ENCODE assay signal across 26 cellular contexts in the genomic region with DNA sequence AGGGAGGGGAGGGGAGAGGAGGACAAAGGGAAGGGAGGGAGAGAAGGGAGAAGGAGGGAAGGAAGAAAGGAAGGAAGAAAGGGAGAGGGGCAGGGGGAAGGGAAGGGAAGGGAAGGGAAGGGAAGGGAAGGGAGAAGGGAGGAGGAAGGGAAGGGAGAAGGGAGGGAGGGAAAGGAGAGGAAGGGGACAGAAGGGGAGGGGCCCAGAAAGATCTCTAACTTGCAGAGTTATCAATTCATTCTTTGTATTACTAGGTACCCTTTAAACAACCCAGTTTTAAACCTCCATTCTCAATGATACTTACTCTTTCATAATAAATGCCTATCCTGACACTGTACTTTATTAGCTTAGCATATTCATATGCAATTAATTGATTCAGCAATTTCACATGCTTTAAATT.
"Had no signal": no experiment of that assay in that cellular context is flagged by ENCODE, and none has a peak within 500 bp of the region (broad histone marks: within the 10 kb centered on the region; RNA-seq: fewer than 3 reads in every experiment).

No MANE protein-coding gene starts in this region.

- H3K9me3 ChIP-seq: body of pancreas, esophagus muscularis mucosa, right atrium auricular region, tibial artery, upper lobe of right lung had no signal

- H3K36me3 ChIP-seq: right atrium auricular region, tibial artery, upper lobe of right lung, WERI-Rb-1 had no signal

- H3K27me3 ChIP-seq: body of pancreas, esophagus muscularis mucosa, foreskin keratinocyte, heart left ventricle, right atrium auricular region, spleen, tibial artery, upper lobe of right lung had no signal

- DNase-seq: activated CD4-positive, alpha-beta memory T cell treated with anti-CD3 and anti-CD28 coated beads for 36 hours; activated CD4-positive, alpha-beta T cell treated with anti-CD3 and anti-CD28 coated beads, Interleukin-2, amount 10 ng/mL, durations not matched to agents 24 days and 14 days; activated CD4-positive, CD25-positive, alpha-beta regulatory T cell treated with anti-CD3 and anti-CD28 coated beads, Interleukin-2, amount 50 U/mL, for 72 hours; activated CD8-positive, alpha-beta memory T cell treated with anti-CD3 and anti-CD28 coated beads, Interleukin-2, amount 50 U/mL, for 4 hours; activated T-cell treated with anti-CD3 and anti-CD28 coated beads, Interleukin-2, amount 50 U/mL, for 1 hour; aorta; body of pancreas; cortex of kidney; foreskin keratinocyte; heart left ventricle; hypothalamus; immature natural killer cell; kidney; left colon; midbrain; natural killer cell; spleen; T-helper 1 cell; tibial artery; upper lobe of right lung; WERI-Rb-1 had no signal

- H3K27ac Mint-ChIP-seq: activated CD4-positive, alpha-beta memory T cell treated with anti-CD3 and anti-CD28 coated beads for 36 hours; stimulated activated naive CD8-positive, alpha-beta T cell treated with anti-CD3 and anti-CD28 coated beads, Interleukin-15, Interleukin-2, amounts not matched to agents 100 ng/mL and 50 ng/mL, for 24 hours had no signal

- ATAC-seq: body of pancreas, foreskin keratinocyte, heart left ventricle, left colon, natural killer cell, upper lobe of right lung had no signal

- H3K4me3 ChIP-seq: body of pancreas, esophagus muscularis mucosa, heart left ventricle, right atrium auricular region, spleen, tibial artery, upper lobe of right lung had no signal

- FAIRE-seq: kidney, TTC549 had no signal

- H3K4me3 Mint-ChIP-seq: activated CD4-positive, alpha-beta memory T cell treated with anti-CD3 and anti-CD28 coated beads for 36 hours; activated CD4-positive, alpha-beta T cell treated with anti-CD3 and anti-CD28 coated beads, Interleukin-2, amount 10 ng/mL, durations not matched to agents 24 days and 14 days; activated naive CD4-positive, alpha-beta T cell treated with anti-CD3 and anti-CD28 coated beads, Interleukin-2, amount 50 U/mL, for 24 hours; immature natural killer cell; natural killer cell; stimulated activated naive CD8-positive, alpha-beta T cell treated with anti-CD3 and anti-CD28 coated beads, Interleukin-15, Interleukin-2, amounts not matched to agents 100 ng/mL and 50 ng/mL, for 24 hours had no signal

- H3K27me3 Mint-ChIP-seq: activated CD4-positive, alpha-beta memory T cell treated with anti-CD3 and anti-CD28 coated beads for 36 hours; activated CD4-positive, alpha-beta T cell treated with anti-CD3 and anti-CD28 coated beads, Interleukin-2, amount 10 ng/mL, durations not matched to agents 24 days and 14 days; activated naive CD4-positive, alpha-beta T cell treated with anti-CD3 and anti-CD28 coated beads, Interleukin-2, amount 50 U/mL, for 24 hours; stimulated activated naive CD8-positive, alpha-beta T cell treated with anti-CD3 and anti-CD28 coated beads, Interleukin-15, Interleukin-2, amounts not matched to agents 100 ng/mL and 50 ng/mL, for 24 hours had no signal

- H3K4me1 ChIP-seq: esophagus muscularis mucosa, foreskin keratinocyte, tibial artery had no signal

- H3K27ac ChIP-seq: body of pancreas, esophagus muscularis mucosa, foreskin keratinocyte, heart left ventricle, right atrium auricular region, tibial artery, upper lobe of right lung, WERI-Rb-1 had no signal

- H3K9me3 Mint-ChIP-seq: activated naive CD4-positive, alpha-beta T cell treated with anti-CD3 and anti-CD28 coated beads, Interleukin-2, amount 50 U/mL, for 24 hours; immature natural killer cell; natural killer cell; stimulated activated naive CD8-positive, alpha-beta T cell treated with anti-CD3 and anti-CD28 coated beads, Interleukin-15, Interleukin-2, amounts not matched to agents 100 ng/mL and 50 ng/mL, for 24 hours had no signal
